Comparison of ENCODE assay signal across 19 cellular contexts in genomic region chr18:33159151-33159550, GRCh38.
"Had no signal": no experiment of that assay in that cellular context is flagged by ENCODE, and none has a peak within 500 bp of the region (broad histone marks: within the 10 kb centered on the region; RNA-seq: fewer than 3 reads in every experiment).

No MANE protein-coding gene starts in this region.

- DNase-seq: colonic mucosa; cortex of kidney; effector CD8-positive, alpha-beta T cell; effector memory CD8-positive, alpha-beta T cell; foreskin keratinocyte; glutamatergic neuron; head of caudate nucleus; heart right ventricle; hippocampal formation; left cardiac atrium; left lung; left ventricle myocardium superior; lower lobe of right lung; midbrain had no signal

- H3K4me3 ChIP-seq: colonic mucosa, esophagus muscularis mucosa, heart right ventricle, left lung, lower lobe of right lung had no signal

- H3K4me1 ChIP-seq: colonic mucosa, foreskin keratinocyte, heart right ventricle, left lung, lower lobe of right lung had no signal

- H3K27ac ChIP-seq: colonic mucosa, esophagus muscularis mucosa, foreskin keratinocyte, heart right ventricle, left lung, lower lobe of right lung had no signal

- H3K27me3 ChIP-seq: colonic mucosa, esophagus muscularis mucosa, foreskin keratinocyte, heart right ventricle, left lung had no signal

- FAIRE-seq: endothelial cell of umbilical vein, frontal cortex, islet of Langerhans, keratinocyte had no signal

- H3K36me3 ChIP-seq: colonic mucosa, esophagus muscularis mucosa, heart right ventricle, left lung, lower lobe of right lung had no signal

- ATAC-seq: effector memory CD8-positive, alpha-beta T cell; foreskin keratinocyte; heart right ventricle; left cardiac atrium; left lung; left ventricle myocardium superior; lower lobe of right lung had no signal

- H3K9me3 ChIP-seq: colonic mucosa, esophagus muscularis mucosa, left lung, lower lobe of right lung had no signal
